6 cellular contexts compared by ENCODE assay signal in genomic region chr7:133423618-133424017, GRCh38.
"Had no signal": no experiment of that assay in that cellular context is flagged by ENCODE, and none has a peak within 500 bp of the region (broad histone marks: within the 10 kb centered on the region; RNA-seq: fewer than 3 reads in every experiment).

No MANE protein-coding gene starts in this region.

- DNase-seq: IMR-90, KBM-7, KG1 had no signal

- H3K27ac ChIP-seq: HL-60 had no signal

- ATAC-seq: HepG2 had no signal

- FAIRE-seq: HepG2, HTR-8/SVneo had no signal
